Comparison of ENCODE assay signal across 8 cellular contexts in the genomic region with DNA sequence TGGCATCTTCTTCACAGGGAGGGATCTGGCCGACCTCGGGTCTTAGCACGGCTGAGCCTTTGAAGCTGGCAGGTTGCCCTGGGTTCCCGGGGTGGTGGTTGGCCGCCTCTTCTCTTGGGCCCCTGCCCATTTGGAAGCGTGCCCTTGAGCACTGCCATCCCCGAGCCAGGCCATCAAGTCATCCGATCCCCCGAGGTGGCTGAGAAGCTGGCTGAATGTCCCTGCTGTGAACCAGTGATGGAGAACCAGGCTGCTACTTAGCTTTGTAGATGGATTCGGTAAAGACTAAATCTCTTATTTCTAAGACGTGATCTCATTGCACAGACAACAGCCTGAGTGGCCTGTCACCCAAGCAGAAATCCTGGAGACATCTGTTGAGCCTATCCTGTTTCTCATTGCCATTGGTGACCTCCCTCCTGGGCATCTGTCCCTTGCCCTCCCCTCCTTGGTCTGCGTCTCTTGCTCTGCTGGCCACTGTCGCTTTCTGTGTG.
DNase-seq lines count a peak whose midpoint lies in the region; ATAC-seq and TF ChIP-seq lines count a peak whose summit lies in the region.

No MANE protein-coding gene starts in this region.

- peaks cover 9% of the 10 kb centered on the region for H3K4me1 Mint-ChIP-seq in mesothelial cell of epicardium

- no peak overlapping the region for H3K4me3 Mint-ChIP-seq in mesothelial cell of epicardium

- TF ChIP-seq RAD21 in Ishikawa (IDR thresholded peaks at IDR 0.05; ENCODE audit: low read depth), result peak; percentile 3; the same call in 1 of the 2 replicates

- H3K9me3 ChIP-seq in adipocyte (ENCODE audit: control insufficient read depth, low read length) (no peaks in the 10 kb centered on the region), subcutaneous abdominal adipose tissue (ENCODE audit: control insufficient read depth in 5 of 5, low read length in 5 of 5) (no peaks in the 10 kb centered on the region)

- TF ChIP-seq EP300 in Ishikawa (IDR thresholded peaks at IDR 0.05; ENCODE audit: borderline replicate concordance), result peak; percentile 94; the same call in 1 of the 2 replicates

- H3K9me3 Mint-ChIP-seq in mesothelial cell of epicardium, result peaks cover 6% of the 10 kb centered on the region

- no peaks in the 10 kb centered on the region for H3K27me3 Mint-ChIP-seq in mesothelial cell of epicardium (ENCODE audit: low read depth)

- DNase-seq in adipocyte (ENCODE audit: low read depth), result peak; percentile 40
- peak; percentile 38 for DNase-seq in inferior parietal cortex (ENCODE audit: extremely low spot score)
- no peak for DNase-seq in NCI-H2227 treated with DMSO at 0.1 percent for 48 hours (lab: John Stamatoyannopoulos, UW)
- DNase-seq in NCI-H1436 treated with DMSO at 0.1 percent for 48 hours (lab: John Stamatoyannopoulos, UW), result no peak
- DNase-seq in mesothelial cell of epicardium (ENCODE audit: low spot score in 2 of 2, unreplicated experiment in 2 of 2), result no peak

- no peaks in the 10 kb centered on the region for H3K27me3 ChIP-seq in adipocyte (replicated peaks; ENCODE audit: control insufficient read depth, insufficient read depth, low read length)
- H3K27me3 ChIP-seq in subcutaneous abdominal adipose tissue (ENCODE audit: control insufficient read depth in 5 of 5, insufficient read depth in 4 of 5, low read length in 5 of 5), result peaks cover 0 to 6% (median 0%) of the 10 kb centered on the region in 5 donors

- no peak overlapping the region for H3K27ac Mint-ChIP-seq in mesothelial cell of epicardium

- peak overlapping the region; percentile 43 for H3K9ac ChIP-seq in adipocyte (ENCODE audit: low read length)
- H3K9ac ChIP-seq in subcutaneous abdominal adipose tissue (ENCODE audit: low read length in 5 of 5), result no peak overlapping the region

- H3K27ac ChIP-seq in subcutaneous abdominal adipose tissue (ENCODE audit: low read depth, low read length), result peak overlapping the region; percentile 41

- no peak overlapping the region for H3K4me3 ChIP-seq in adipocyte (ENCODE audit: low read length)
- H3K4me3 ChIP-seq in subcutaneous abdominal adipose tissue (ENCODE audit: low read depth in 1 of 5, low read length in 5 of 5), result peak overlapping the region in 1 of 5 donors; percentile 2

- no peaks in the 10 kb centered on the region for H3K36me3 ChIP-seq in adipocyte (ENCODE audit: control insufficient read depth, insufficient read depth, low read length, severe bottlenecking)
- H3K36me3 ChIP-seq in subcutaneous abdominal adipose tissue (ENCODE audit: control insufficient read depth in 5 of 5, insufficient read depth in 5 of 5, low read length in 5 of 5), result no peaks in the 10 kb centered on the region

- TF ChIP-seq CTCF in mesothelial cell of epicardium (IDR thresholded peaks at IDR 0.05; ENCODE audit: unreplicated experiment), result no peak

- no peak for ATAC-seq in HG03196 (IDR thresholded peaks at IDR 0.05; ENCODE audit: unreplicated experiment)

- H3K4me1 ChIP-seq in adipocyte (ENCODE audit: control insufficient read depth, insufficient read depth, low read length), result peaks cover 40% of the 10 kb centered on the region
- peaks cover 13 to 70% (median 41%) of the 10 kb centered on the region in 5 donors for H3K4me1 ChIP-seq in subcutaneous abdominal adipose tissue (ENCODE audit: control insufficient read depth in 5 of 5, insufficient read depth in 5 of 5, low read length in 5 of 5)

- H3K36me3 Mint-ChIP-seq in mesothelial cell of epicardium, result peaks cover 2% of the 10 kb centered on the region

TF ChIP-seq in Ishikawa, 13 proteins besides CTCF, POLR2A, EP300 and RAD21:
- peak; percentile 100 for TF ChIP-seq NFIC (IDR thresholded peaks at IDR 0.05)
- no peak for TF ChIP-seq CREB1 (IDR thresholded peaks at IDR 0.05; ENCODE audit: low read depth)
- TF ChIP-seq USF1 (IDR thresholded peaks at IDR 0.05), result no peak
- TF ChIP-seq YY1 (IDR thresholded peaks at IDR 0.05; ENCODE audit: low read depth), result peak; percentile 85
- TF ChIP-seq, protein P1, sequence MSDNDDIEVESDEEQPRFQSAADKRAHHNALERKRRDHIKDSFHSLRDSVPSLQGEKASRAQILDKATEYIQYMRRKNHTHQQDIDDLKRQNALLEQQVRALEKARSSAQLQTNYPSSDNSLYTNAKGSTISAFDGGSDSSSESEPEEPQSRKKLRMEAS (IDR thresholded peaks at IDR 0.05), result peak; percentile 60
- TF ChIP-seq ZBTB7A (IDR thresholded peaks at IDR 0.05; ENCODE audit: low read depth), result no peak
- peak; percentile 86 for TF ChIP-seq TEAD4 (IDR thresholded peaks at IDR 0.05)
- TF ChIP-seq EGR1 (IDR thresholded peaks at IDR 0.05), result peak; percentile 60; the same call in 1 of the 2 replicates
- TF ChIP-seq TCF12 (IDR thresholded peaks at IDR 0.05; ENCODE audit: low read depth), result peak; percentile 97
- peak; percentile 55; the same call in 1 of the 2 replicates for TF ChIP-seq CEBPB (IDR thresholded peaks at IDR 0.05)
- TF ChIP-seq FOXM1 (IDR thresholded peaks at IDR 0.05; ENCODE audit: borderline replicate concordance, low read depth), result peak; percentile 82

Comparison
In these comparisons a context has a peak if more than half of its experiments do, and no peak if none do; other contexts are left out.
1. DNase-seq: peak in adipocyte (single experiment) and inferior parietal cortex (single experiment); none in NCI-H2227 treated with DMSO at 0.1 percent for 48 hours (single experiment), NCI-H1436 treated with DMSO at 0.1 percent for 48 hours (single experiment) and mesothelial cell of epicardium (0 of 2).